Comparison of ENCODE assay signal across 8 cellular contexts in the genomic region with DNA sequence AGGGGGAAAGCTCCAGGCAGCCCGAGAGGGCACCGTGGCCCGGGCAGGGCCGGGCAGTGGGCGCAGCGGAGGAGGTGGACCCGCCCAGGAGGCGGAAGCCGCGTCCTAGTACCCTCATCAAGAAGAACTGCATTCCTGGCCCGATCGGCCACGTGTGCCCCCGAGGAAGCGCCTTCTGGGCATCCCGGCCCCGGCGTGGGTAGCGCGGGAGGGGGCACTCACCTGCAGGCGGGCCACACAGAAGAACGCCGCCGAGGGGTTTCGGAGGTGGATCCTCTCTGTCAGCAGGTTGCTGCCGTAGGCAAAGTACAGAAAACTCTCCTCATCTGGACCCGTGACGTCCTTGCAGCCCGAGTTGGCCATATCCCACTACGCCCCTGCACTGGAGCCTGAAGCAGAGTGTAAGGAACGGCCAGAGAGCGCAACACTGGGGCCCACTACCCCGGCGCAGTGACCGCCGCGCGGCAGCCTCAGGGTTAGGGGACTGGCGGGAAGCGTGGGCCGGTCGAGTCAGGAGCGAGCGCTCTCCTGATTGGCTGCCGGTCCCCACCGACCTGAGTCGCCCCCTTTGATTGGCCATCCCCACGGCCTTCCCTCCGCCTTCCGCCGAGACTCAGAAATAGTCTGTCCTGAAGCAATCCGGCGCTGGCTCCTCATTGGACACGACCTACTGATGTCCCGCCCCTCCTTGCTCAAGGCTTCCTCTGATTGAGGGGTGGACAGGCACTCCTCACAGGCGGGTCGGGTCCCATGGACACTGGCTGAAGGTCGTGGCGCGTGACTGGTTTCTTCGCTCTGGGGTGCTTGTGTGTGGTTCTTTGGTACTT. TPM values are rescaled to one million over a fixed set of nuclear protein-coding genes. Genes with fewer than 3 reads are reported as not detected.
DNase-seq lines count a peak whose midpoint lies in the region; ATAC-seq and TF ChIP-seq lines count a peak whose summit lies in the region.

A gene with protein sequence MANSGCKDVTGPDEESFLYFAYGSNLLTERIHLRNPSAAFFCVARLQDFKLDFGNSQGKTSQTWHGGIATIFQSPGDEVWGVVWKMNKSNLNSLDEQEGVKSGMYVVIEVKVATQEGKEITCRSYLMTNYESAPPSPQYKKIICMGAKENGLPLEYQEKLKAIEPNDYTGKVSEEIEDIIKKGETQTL (minus strand): TSS at position 483 of the 827 bp plus-strand sequence. CDS start 120 bp downstream, at position 363.

- TF ChIP-seq CTCF in RWPE2 (IDR thresholded peaks at IDR 0.05; ENCODE audit: poor library complexity, severe bottlenecking), result no peak
- no peak for TF ChIP-seq CTCF in fibroblast of mammary gland (conservative IDR thresholded peaks at IDR 0.05; ENCODE audit: control insufficient read depth, insufficient read depth, low read depth, low read length)
- TF ChIP-seq CTCF in natural killer cell (IDR thresholded peaks at IDR 0.05), result no peak

- no peaks in the 10 kb centered on the region for H3K27me3 Mint-ChIP-seq in activated T-helper 2 cell treated with anti-CD3 and anti-CD28 coated beads, Interferon-gamma antibody, Interleukin-2, Interleukin-4, amounts not matched to agents 10 μg/mL and 5 μg/mL and 100 μg/mL, durations not matched to agents 14 hours and 24 hours and 36 hours (ENCODE audit: low read depth)
- H3K27me3 Mint-ChIP-seq in natural killer cell (ENCODE audit: low read depth in 2 of 2), result no peaks in the 10 kb centered on the region

- DNase-seq in EL (peak; percentile 99), H4 (ENCODE audit: low spot score) (peak; percentile 100), LoVo (ENCODE audit: low spot score) (peak; percentile 100), RWPE2 (ENCODE audit: low spot score) (peak; percentile 98), fibroblast of mammary gland (ENCODE audit: low read depth) (peak; percentile 98), natural killer cell (peak; percentile 97)
- peak; percentile 97 for DNase-seq in activated T-helper 2 cell treated with anti-CD3 and anti-CD28 coated beads, Interferon-gamma antibody, Interleukin-2, Interleukin-4, amounts not matched to agents 10 μg/mL and 5 μg/mL and 100 μg/mL, durations not matched to agents 14 hours and 24 hours and 36 hours (ENCODE audit: low spot score)
- peak; percentile 99 for DNase-seq in stimulated activated naive CD4-positive, alpha-beta T cell treated with Interleukin-2 at 50 U/mL for 16 hours (lab: John Stamatoyannopoulos, UW)

- intact Hi-C loops in activated T-helper 2 cell treated with anti-CD3 and anti-CD28 coated beads, Interferon-gamma antibody, Interleukin-2, Interleukin-4, amounts not matched to agents 10 μg/mL and 5 μg/mL and 100 μg/mL, durations not matched to agents 14 hours and 24 hours and 36 hours (cut with micrococcal nuclease), result loop anchor here (1.0 to 10.0 kb wide), 5 partner anchors 26 to 476 kb away; a partner anchor contains a TSS
- intact Hi-C loops in natural killer cell (cut with micrococcal nuclease), result loop anchor here (1.0 to 10.0 kb wide), 3 partner anchors 25 to 480 kb away; a partner anchor contains a TSS

- H3K4me3 Mint-ChIP-seq in activated T-helper 2 cell treated with anti-CD3 and anti-CD28 coated beads, Interferon-gamma antibody, Interleukin-2, Interleukin-4, amounts not matched to agents 10 μg/mL and 5 μg/mL and 100 μg/mL, durations not matched to agents 14 hours and 24 hours and 36 hours (ENCODE audit: low read depth), result peak within 1 kb of the TSS; percentile 85
- H3K4me3 Mint-ChIP-seq in natural killer cell, result peak within 1 kb of the TSS; percentile 89

- H3K4me1 ChIP-seq in RWPE2 (ENCODE audit: insufficient read depth, poor library complexity, severe bottlenecking), result peaks cover 17% of the 10 kb centered on the region

- H3K27ac ChIP-seq in RWPE2 (ENCODE audit: poor library complexity, severe bottlenecking), result peak within 1 kb of the TSS; percentile 59

- H3K27ac Mint-ChIP-seq in activated T-helper 2 cell treated with anti-CD3 and anti-CD28 coated beads, Interferon-gamma antibody, Interleukin-2, Interleukin-4, amounts not matched to agents 10 μg/mL and 5 μg/mL and 100 μg/mL, durations not matched to agents 14 hours and 24 hours and 36 hours, result peak within 1 kb of the TSS; percentile 88
- H3K27ac Mint-ChIP-seq in natural killer cell, result peak within 1 kb of the TSS; percentile 77 to 91

- no peaks in the 10 kb centered on the region for H3K27me3 ChIP-seq in RWPE2 (ENCODE audit: insufficient read depth, poor library complexity, severe bottlenecking)

- H3K9me3 ChIP-seq in RWPE2 (ENCODE audit: severe bottlenecking), result no peaks in the 10 kb centered on the region

- ATAC-seq in RWPE2 (ENCODE audit: low read depth) (peak; percentile 96), natural killer cell (peak; percentile 96 to 100 (median 98))

- peaks cover 29% of the 10 kb centered on the region for H3K36me3 ChIP-seq in RWPE2 (ENCODE audit: low read depth)

- H3K4me1 Mint-ChIP-seq in activated T-helper 2 cell treated with anti-CD3 and anti-CD28 coated beads, Interferon-gamma antibody, Interleukin-2, Interleukin-4, amounts not matched to agents 10 μg/mL and 5 μg/mL and 100 μg/mL, durations not matched to agents 14 hours and 24 hours and 36 hours (ENCODE audit: low read depth), result peaks cover 50% of the 10 kb centered on the region
- H3K4me1 Mint-ChIP-seq in natural killer cell, result peaks cover 31 to 35% of the 10 kb centered on the region in 2 donors

- H3K9me3 Mint-ChIP-seq in activated T-helper 2 cell treated with anti-CD3 and anti-CD28 coated beads, Interferon-gamma antibody, Interleukin-2, Interleukin-4, amounts not matched to agents 10 μg/mL and 5 μg/mL and 100 μg/mL, durations not matched to agents 14 hours and 24 hours and 36 hours, result peaks cover 6% of the 10 kb centered on the region
- no peaks in the 10 kb centered on the region for H3K9me3 Mint-ChIP-seq in natural killer cell

- peaks cover 40% of the 10 kb centered on the region for H3K36me3 Mint-ChIP-seq in activated T-helper 2 cell treated with anti-CD3 and anti-CD28 coated beads, Interferon-gamma antibody, Interleukin-2, Interleukin-4, amounts not matched to agents 10 μg/mL and 5 μg/mL and 100 μg/mL, durations not matched to agents 14 hours and 24 hours and 36 hours (ENCODE audit: low read depth)
- H3K36me3 Mint-ChIP-seq in natural killer cell, result no peaks in the 10 kb centered on the region

- H3K4me3 ChIP-seq in RWPE2 (ENCODE audit: severe bottlenecking) (peak within 1 kb of the TSS; percentile 76), fibroblast of mammary gland (ENCODE audit: control insufficient read depth, low read depth, low read length) (peak within 1 kb of the TSS; percentile 98)

RNA-seq across cellular contexts. Expression of the gene that starts here (rescaled TPM):
- 127 and 144 TPM in 2 replicates for total RNA-seq in H4 (2014; rRNA removed; shearing (Covaris generic))
- total RNA-seq in activated T-helper 2 cell treated with anti-CD3 and anti-CD28 coated beads, Interferon-gamma antibody, Interleukin-2, Interleukin-4, amounts not matched to agents 10 μg/mL and 5 μg/mL and 100 μg/mL, durations not matched to agents 14 hours and 24 hours and 36 hours, result 71.6 and 72.7 TPM in 2 replicates
- total RNA-seq in natural killer cell, result 10 to 100 TPM in 1 of 3 donors, 1 to 10 TPM in 2; 8.7 to 10.8 (median 9.2) TPM

Comparison
In these comparisons a context has a peak if more than half of its experiments do, and no peak if none do; other contexts are left out.
1. Peak in every context shown above with its lines: DNase-seq, ATAC-seq, H3K4me3 ChIP-seq and H3K27ac ChIP-seq.